Comparison of ENCODE assay signal across 1 cellular context in genomic region chr5:42963412-42963811, GRCh38.
TF ChIP-seq lines count a peak whose summit lies in the region.

No MANE protein-coding gene starts in this region.

TF ChIP-seq in SK-N-SH, 30 proteins besides CTCF, POLR2A, EP300 and RAD21 (continued from another document):
- no peak for TF ChIP-seq REST (IDR thresholded peaks at IDR 0.05; ENCODE audit: low read depth, low read length)
- TF ChIP-seq CHD2 (IDR thresholded peaks at IDR 0.05; ENCODE audit: low read length, partially characterized antibody) = no peak
- no peak for TF ChIP-seq ELF1 (IDR thresholded peaks at IDR 0.05)
- TF ChIP-seq RFX5 (IDR thresholded peaks at IDR 0.05; ENCODE audit: low read length) = no peak
- TF ChIP-seq TEAD4 (IDR thresholded peaks at IDR 0.05; ENCODE audit: borderline replicate concordance, insufficient read depth) = no peak
- no peak for TF ChIP-seq TCF12 (IDR thresholded peaks at IDR 0.05)
